In the genomic region with DNA sequence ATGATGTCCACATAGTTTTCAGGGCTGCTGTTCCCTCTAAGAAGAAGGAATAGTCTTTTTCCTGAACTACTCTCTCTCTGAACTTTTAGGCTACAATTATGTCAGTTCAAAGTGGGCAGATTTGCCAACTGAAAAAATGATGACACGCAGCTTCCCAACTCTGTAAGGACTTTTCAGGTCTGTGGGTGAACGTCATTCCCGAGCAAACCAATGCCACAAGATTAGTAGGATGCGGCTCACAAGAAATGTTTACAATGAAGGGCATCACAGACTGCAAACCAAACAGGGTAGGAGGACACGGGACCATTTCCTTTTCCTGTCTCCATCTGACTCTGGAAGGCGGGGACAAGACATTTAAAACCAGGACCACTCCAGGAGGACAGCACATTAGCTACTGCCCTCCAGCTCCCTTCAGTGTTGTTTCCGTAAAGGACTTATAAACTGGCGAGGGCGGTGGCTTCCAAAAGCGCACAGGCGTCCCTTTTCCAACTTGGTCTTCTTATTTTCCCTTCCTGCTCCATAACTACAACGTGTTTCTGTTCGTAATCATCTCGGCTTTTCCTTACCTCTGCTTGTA, we compare ENCODE assay signal across 8 cellular contexts. TPM values are rescaled to one million over a fixed set of nuclear protein-coding genes. Genes with fewer than 3 reads are reported as not detected.
DNase-seq lines count a peak whose midpoint lies in the region; ATAC-seq, FAIRE-seq and TF ChIP-seq lines count a peak whose summit lies in the region.

No MANE protein-coding gene starts in this region.

- peak; percentile 57 for DNase-seq in A673 (ENCODE audit: low spot score)
- DNase-seq in ELR (ENCODE audit: low read depth): peak; percentile 87
- DNase-seq in OCI-LY7 (ENCODE audit: low spot score): no peak
- peak; percentile 63 for DNase-seq in mammary epithelial cell
- peak; percentile 66 for DNase-seq in iris pigment epithelial cell (ENCODE audit: low read depth)
- no peak for DNase-seq in small intestine

- peak overlapping the region; percentile 95 for H3K4me2 ChIP-seq in OCI-LY7 (ENCODE audit: low read length)
- H3K4me2 ChIP-seq in mammary epithelial cell (ENCODE audit: insufficient read depth, low read depth, low read length): peak overlapping the region; percentile 86

- no peak for FAIRE-seq in small intestine (lab: Jason Lieb, UNC)

- H3K9me3 ChIP-seq in A673 (ENCODE audit: low read depth, low read length, poor library complexity, severe bottlenecking) (no peaks in the 10 kb centered on the region), OCI-LY7 (ENCODE audit: low read length) (no peaks in the 10 kb centered on the region), mammary epithelial cell (replicated peaks; ENCODE audit: insufficient read depth, low read length) (no peaks in the 10 kb centered on the region), small intestine (ENCODE audit: control insufficient read depth, low read depth) (no peaks in the 10 kb centered on the region)

- peak overlapping the region; percentile 82 for H3K9ac ChIP-seq in mammary epithelial cell (ENCODE audit: insufficient read depth, low read length)

- dilution Hi-C loops in mammary epithelial cell (cut with HindIII; ENCODE audit: low sequenced_read_pairs): no loop called here

- H3K27ac ChIP-seq in A673 (ENCODE audit: low read depth, low read length, poor library complexity, severe bottlenecking): peak overlapping the region; percentile 99
- peak overlapping the region; percentile 19 for H3K27ac ChIP-seq in OCI-LY7 (ENCODE audit: low read depth, low read length, poor library complexity, severe bottlenecking)
- H3K27ac ChIP-seq in mammary epithelial cell (ENCODE audit: insufficient read depth, low read depth, low read length): peak overlapping the region; percentile 88
- peak overlapping the region; percentile 89 to 99 for H3K27ac ChIP-seq in small intestine (ENCODE audit: low read depth in 1 of 2, low read length in 1 of 2)

- intact Hi-C loops in A673 (cut with micrococcal nuclease; ENCODE audit: unreplicated experiment) (loop anchor here (5.0 kb wide), 1 partner anchor 220 kb away; no protein-coding TSS in a partner anchor), OCI-LY7 (cut with micrococcal nuclease; ENCODE audit: unreplicated experiment) (loop anchor here (5.0 kb wide), 1 partner anchor 415 kb away; no protein-coding TSS in a partner anchor), mammary epithelial cell (cut with micrococcal nuclease) (loop anchor here (10.0 kb wide), 1 partner anchor 108 kb away; no protein-coding TSS in a partner anchor)

- TF ChIP-seq CTCF in A673 (conservative IDR thresholded peaks at IDR 0.05; ENCODE audit: low read depth, low read length) (no peak), OCI-LY7 (conservative IDR thresholded peaks at IDR 0.05; ENCODE audit: low read length) (no peak), mammary epithelial cell (conservative IDR thresholded peaks at IDR 0.05 in 1 of 2, IDR thresholded peaks at IDR 0.05 in 1 of 2; ENCODE audit: extremely low read depth in 1 of 2, insufficient read depth in 1 of 2, low read depth in 1 of 2, low read length in 2 of 2) (no peak)

- H4K20me1 ChIP-seq in OCI-LY7 (ENCODE audit: insufficient read depth, low read length): peaks cover 9% of the 10 kb centered on the region
- H4K20me1 ChIP-seq in mammary epithelial cell (ENCODE audit: insufficient read depth, low read length): no peaks in the 10 kb centered on the region

- ATAC-seq in HG02798 (IDR thresholded peaks at IDR 0.05; ENCODE audit: poor library complexity, unreplicated experiment) (peak; percentile 2), GM18870 (IDR thresholded peaks at IDR 0.05; ENCODE audit: unreplicated experiment) (no peak)

- peaks cover 17% of the 10 kb centered on the region for H3K4me1 ChIP-seq in A673 (ENCODE audit: insufficient read depth, low read length, poor library complexity, severe bottlenecking)
- H3K4me1 ChIP-seq in OCI-LY7 (ENCODE audit: insufficient read depth, low read length, poor library complexity, severe bottlenecking): peaks cover 30% of the 10 kb centered on the region
- peaks cover 22% of the 10 kb centered on the region for H3K4me1 ChIP-seq in mammary epithelial cell (ENCODE audit: insufficient read depth, low read length)
- peaks cover 4 to 9% of the 10 kb centered on the region in 2 donors for H3K4me1 ChIP-seq in small intestine (ENCODE audit: control insufficient read depth in 2 of 2, insufficient read depth in 1 of 2, low read depth in 1 of 2, low read length in 1 of 2)

- in situ Hi-C loops in mammary epithelial cell (cut with MboI; ENCODE audit: low sequenced_read_pairs in 2 of 2): no loop called here

- H3K27me3 ChIP-seq in A673 (replicated peaks; ENCODE audit: insufficient read depth, low read depth, low read length, poor library complexity) (no peaks in the 10 kb centered on the region), mammary epithelial cell (ENCODE audit: insufficient read depth, low read length) (no peaks in the 10 kb centered on the region), small intestine (ENCODE audit: control insufficient read depth in 2 of 2, insufficient read depth in 2 of 2, low read length in 2 of 2) (no peaks in the 10 kb centered on the region)

- BruUV-seq in A673 (replicated peaks; lab: Mats Ljungman, UMichigan) (TSS peak; percentile 51), OCI-LY7 (replicated peaks; lab: Mats Ljungman, UMichigan) (TSS peak; percentile 81), mammary epithelial cell (replicated peaks; lab: Mats Ljungman, UMichigan) (TSS peak; percentile 51)

- CTCF ChIA-PET in A673 (lab: Charles Lee) (no interaction called here), OCI-LY7 (lab: Charles Lee; ENCODE audit: unreplicated experiment) (interaction anchor here (1.5 kb wide), 1 partner anchor 270 kb away, joined by 3 read pairs; no protein-coding TSS in a partner anchor), mammary epithelial cell (lab: Charles Lee; ENCODE audit: low non-redundant PET) (no interaction called here)

- H3K4me3 ChIP-seq in A673 (ENCODE audit: low read depth, low read length, poor library complexity, severe bottlenecking) (peak overlapping the region; percentile 75), OCI-LY7 (ENCODE audit: low read depth, low read length, poor library complexity, severe bottlenecking) (peak overlapping the region; percentile 99), mammary epithelial cell (replicated peaks in 1 of 3; ENCODE audit: insufficient read depth in 1 of 3, low read depth in 2 of 3, low read length in 3 of 3) (peak overlapping the region; percentile 93 to 96 (median 95)), small intestine (ENCODE audit: low read depth in 1 of 2, low read length in 2 of 2) (peak overlapping the region; percentile 87 to 98)

- H3K36me3 ChIP-seq in A673 (ENCODE audit: insufficient read depth, low read length, poor library complexity, severe bottlenecking) (no peaks in the 10 kb centered on the region), OCI-LY7 (ENCODE audit: insufficient read depth, low read length) (no peaks in the 10 kb centered on the region), mammary epithelial cell (ENCODE audit: insufficient read depth, low read length) (no peaks in the 10 kb centered on the region), small intestine (ENCODE audit: control insufficient read depth in 2 of 2, insufficient read depth in 2 of 2, low read length in 2 of 2) (no peaks in the 10 kb centered on the region)

- POLR2A ChIA-PET in A673 (lab: Charles Lee; ENCODE audit: low non-redundant PET) (interaction anchor here (0.6 kb wide), 1 partner anchor 172 kb away, joined by 3 read pairs; no protein-coding TSS in a partner anchor), OCI-LY7 (lab: Charles Lee) (interaction anchor here (0.6 to 2.3 kb wide), 7 partner anchors 10 to 1750 kb away, joined by 3 to 8 read pairs (median 4); no protein-coding TSS in a partner anchor)

- WGBS in mammary epithelial cell (ENCODE audit: low coverage, missing lambda C conversion rate): 6% methylated on average over 9 of the region's 14 CpGs
- 0 to 1% (median 1%) methylated on average over 14 of the region's 14 CpGs for WGBS in small intestine, 3 donors

- H2AFZ ChIP-seq in OCI-LY7 (ENCODE audit: low read length) (peak overlapping the region; percentile 68), mammary epithelial cell (ENCODE audit: low read depth, low read length) (peak overlapping the region; percentile 99)

- H3K9me2 ChIP-seq in OCI-LY7 (ENCODE audit: insufficient read depth, low read length): no peaks in the 10 kb centered on the region

- peaks cover 44% of the 10 kb centered on the region for H3K79me2 ChIP-seq in OCI-LY7 (ENCODE audit: insufficient read depth, low read depth, low read length)
- peaks cover 46% of the 10 kb centered on the region for H3K79me2 ChIP-seq in mammary epithelial cell (ENCODE audit: insufficient read depth, low read length)

RNA-seq across cellular contexts. Expression of gene MKLN1, which starts 0.5 kb away (rescaled TPM):
- total RNA-seq in A673 (2021) (83.5 and 90.2 TPM in 2 replicates), OCI-LY7 (2022) (54.4 and 56.6 TPM in 2 replicates), mammary epithelial cell (10 to 100 TPM; 33.9 to 38.0 TPM)
- 10.8 and 12.1 TPM in 2 replicates for total RNA-seq in OCI-LY7 (2014; rRNA removed; shearing (Covaris generic))
- polyA plus RNA-seq in mammary epithelial cell (19.2 TPM), small intestine (10 to 100 TPM in 2 of 3 donors, 1 to 10 TPM in 1; 7.9 to 18.1 (median 17.6) TPM)
- 43.3 TPM for polyA minus RNA-seq in mammary epithelial cell

Comparison
In these comparisons a context has a peak if more than half of its experiments do, and no peak if none do; other contexts are left out.
1. DNase-seq: peak in A673 (single experiment), ELR (single experiment), mammary epithelial cell (single experiment) and iris pigment epithelial cell (single experiment); none in OCI-LY7 (single experiment) and small intestine (single experiment).
2. H3K27ac ChIP-seq: peak in every context shown above with its lines; median percentile 99 in A673; 94 in small intestine; 88 in mammary epithelial cell; 19 in OCI-LY7.
3. Peak in every context shown above with its lines, with median percentiles within 50 percentile points of each other: H3K4me3 ChIP-seq.